ENCODE assay signal across 21 cellular contexts in genomic region chr19:40899964-40900363, GRCh38. TPM values are rescaled to one million over a fixed set of nuclear protein-coding genes. Genes with fewer than 3 reads are reported as not detected.
DNase-seq lines count a peak whose midpoint lies in the region; TF ChIP-seq lines count a peak whose summit lies in the region.
"Not testable (repeated sequence)": the region's sequence is repeated elsewhere in the genome, so short reads cannot be mapped to it uniquely, and the experiment has no call there.
"Had no signal": no experiment of that assay in that cellular context is flagged by ENCODE, and none has a peak within 500 bp of the region (broad histone marks: within the 10 kb centered on the region; RNA-seq: fewer than 3 reads in every experiment).

No MANE protein-coding gene starts in this region.

- not testable (repeated sequence) for TF ChIP-seq CTCF in HL-60 (IDR thresholded peaks at IDR 0.05; ENCODE audit: insufficient read depth, low read length)

- H3K9me3 Mint-ChIP-seq in T-helper 2 cell treated with Interferon-gamma antibody and Interleukin-4, amounts not matched to agents 5 μg/mL and 100 μg/mL, for 36 hours; activated CD4-positive, alpha-beta T cell treated with anti-CD3 and anti-CD28 coated beads, Interleukin-2, amount 10 ng/mL, durations not matched to agents 7 days and 5 days; activated naive CD4-positive, alpha-beta T cell treated with anti-CD3 and anti-CD28 coated beads for 36 hours; immature natural killer cell: not testable (repeated sequence)

- DNase-seq in HL-60 (ENCODE audit: low read depth in 1 of 2, low spot score in 1 of 2) (peak; percentile 83 to 95), NOMO-1 treated with DMSO at 0.1 percent for 48 hours (lab: John Stamatoyannopoulos, UW; ENCODE audit: unreplicated experiment) (peak; percentile 82), immature natural killer cell (peak; percentile 23 to 37 (median 26))
- DNase-seq in T-helper 2 cell treated with Interferon-gamma antibody and Interleukin-4, amounts not matched to agents 5 μg/mL and 100 μg/mL, for 36 hours (ENCODE audit: low spot score) = not testable (repeated sequence)
- peak; percentile 34 for DNase-seq in activated CD4-positive, alpha-beta T cell treated with anti-CD3 and anti-CD28 coated beads, Interleukin-2, amount 10 ng/mL, durations not matched to agents 7 days and 5 days
- peak; percentile 49 for DNase-seq in activated naive CD4-positive, alpha-beta T cell treated with anti-CD3 and anti-CD28 coated beads for 36 hours
- peak; percentile 33 for DNase-seq in stimulated activated CD4-positive, alpha-beta T cell treated with anti-CD3 and anti-CD28 coated beads, Interleukin-1b, Interleukin-23, amount 100 ng/mL, for 48 hours

- H3K4me3 ChIP-seq in HL-60 (replicated peaks; ENCODE audit: insufficient read depth, low read length) = not testable (repeated sequence)

- not testable (repeated sequence) for H3K27me3 ChIP-seq in HL-60 (ENCODE audit: insufficient read depth, poor library complexity, severe bottlenecking)

- CTCF ChIA-PET in activated CD4-positive, alpha-beta T cell treated with anti-CD3 and anti-CD28 coated beads, Interleukin-2, amount 10 ng/mL, durations not matched to agents 7 days and 5 days (lab: Charles Lee) = interaction anchor here (0.7 kb wide), 1 partner anchor 75 kb away, joined by 3 read pairs; no protein-coding TSS in a partner anchor
- CTCF ChIA-PET in activated naive CD4-positive, alpha-beta T cell treated with anti-CD3 and anti-CD28 coated beads for 36 hours (lab: Charles Lee) = not testable (repeated sequence)

- intact Hi-C loops in activated naive CD4-positive, alpha-beta T cell treated with anti-CD3 and anti-CD28 coated beads for 36 hours (cut with micrococcal nuclease) = not testable (repeated sequence)

- H3K27ac Mint-ChIP-seq in T-helper 2 cell treated with Interferon-gamma antibody and Interleukin-4, amounts not matched to agents 5 μg/mL and 100 μg/mL, for 36 hours = peak overlapping the region; percentile 47
- H3K27ac Mint-ChIP-seq in activated CD4-positive, alpha-beta T cell treated with anti-CD3 and anti-CD28 coated beads, Interleukin-2, amount 10 ng/mL, durations not matched to agents 7 days and 5 days = peak overlapping the region; percentile 63
- peak overlapping the region; percentile 62 for H3K27ac Mint-ChIP-seq in activated naive CD4-positive, alpha-beta T cell treated with anti-CD3 and anti-CD28 coated beads for 36 hours
- H3K27ac Mint-ChIP-seq in immature natural killer cell = peak overlapping the region in 2 of 6 donors; percentile 51 to 52

- H3K27ac ChIP-seq in HL-60 (replicated peaks) = peak overlapping the region; percentile 29

- POLR2A ChIA-PET in activated CD4-positive, alpha-beta T cell treated with anti-CD3 and anti-CD28 coated beads, Interleukin-2, amount 10 ng/mL, durations not matched to agents 7 days and 5 days (lab: Charles Lee) = interaction anchor here (0.7 kb wide), 1 partner anchor 95 kb away, joined by 3 read pairs; no protein-coding TSS in a partner anchor

- peaks cover 13% of the 10 kb centered on the region for H3K4me1 Mint-ChIP-seq in T-helper 2 cell treated with Interferon-gamma antibody and Interleukin-4, amounts not matched to agents 5 μg/mL and 100 μg/mL, for 36 hours (ENCODE audit: low read depth)
- peaks cover 18% of the 10 kb centered on the region for H3K4me1 Mint-ChIP-seq in activated CD4-positive, alpha-beta T cell treated with anti-CD3 and anti-CD28 coated beads, Interleukin-2, amount 10 ng/mL, durations not matched to agents 7 days and 5 days
- peaks cover 15% of the 10 kb centered on the region for H3K4me1 Mint-ChIP-seq in activated naive CD4-positive, alpha-beta T cell treated with anti-CD3 and anti-CD28 coated beads for 36 hours (ENCODE audit: low read depth)
- peaks cover 14 to 17% of the 10 kb centered on the region in 2 donors for H3K4me1 Mint-ChIP-seq in immature natural killer cell

- not testable (repeated sequence) for H3K36me3 Mint-ChIP-seq in T-helper 2 cell treated with Interferon-gamma antibody and Interleukin-4, amounts not matched to agents 5 μg/mL and 100 μg/mL, for 36 hours (ENCODE audit: low read depth); activated CD4-positive, alpha-beta T cell treated with anti-CD3 and anti-CD28 coated beads, Interleukin-2, amount 10 ng/mL, durations not matched to agents 7 days and 5 days (ENCODE audit: low read depth); activated naive CD4-positive, alpha-beta T cell treated with anti-CD3 and anti-CD28 coated beads for 36 hours (ENCODE audit: low read depth); immature natural killer cell

- H3K27me3 Mint-ChIP-seq in T-helper 2 cell treated with Interferon-gamma antibody and Interleukin-4, amounts not matched to agents 5 μg/mL and 100 μg/mL, for 36 hours (ENCODE audit: low read depth); activated CD4-positive, alpha-beta T cell treated with anti-CD3 and anti-CD28 coated beads, Interleukin-2, amount 10 ng/mL, durations not matched to agents 7 days and 5 days; activated naive CD4-positive, alpha-beta T cell treated with anti-CD3 and anti-CD28 coated beads for 36 hours (ENCODE audit: low read depth); immature natural killer cell (ENCODE audit: low read depth in 3 of 3): not testable (repeated sequence)

- peak overlapping the region; percentile 35 for H3K4me3 Mint-ChIP-seq in T-helper 2 cell treated with Interferon-gamma antibody and Interleukin-4, amounts not matched to agents 5 μg/mL and 100 μg/mL, for 36 hours
- not testable (repeated sequence) for H3K4me3 Mint-ChIP-seq in activated CD4-positive, alpha-beta T cell treated with anti-CD3 and anti-CD28 coated beads, Interleukin-2, amount 10 ng/mL, durations not matched to agents 7 days and 5 days; activated naive CD4-positive, alpha-beta T cell treated with anti-CD3 and anti-CD28 coated beads for 36 hours
- peak overlapping the region in 4 of 5 donors; percentile 19 to 76 (median 34) for H3K4me3 Mint-ChIP-seq in immature natural killer cell

RNA-seq across cellular contexts. Expression of gene CYP2A7, which starts 17.9 kb away (rescaled TPM):
- not detected for total RNA-seq in activated CD4-positive, alpha-beta T cell treated with anti-CD3 and anti-CD28 coated beads, Interleukin-2, amount 10 ng/mL, durations not matched to agents 7 days and 5 days
- not detected for total RNA-seq in activated naive CD4-positive, alpha-beta T cell treated with anti-CD3 and anti-CD28 coated beads for 36 hours
- not detected for polyA plus RNA-seq in immature natural killer cell
- total RNA-seq: body of pancreas, Calu3, endodermal cell, fibroblast of villous mesenchyme, H4, IMR-90, left ventricle myocardium inferior, myocyte, PC-9, posterior vena cava, right cardiac atrium, smooth muscle cell, thyroid gland had no signal
- polyA plus RNA-seq: IMR-90, right cardiac atrium, smooth muscle cell had no signal

RNA-seq across cellular contexts. Expression of gene CYP2A6, which starts 49.7 kb away (rescaled TPM):
- total RNA-seq in activated CD4-positive, alpha-beta T cell treated with anti-CD3 and anti-CD28 coated beads, Interleukin-2, amount 10 ng/mL, durations not matched to agents 7 days and 5 days = not detected
- not detected for total RNA-seq in activated naive CD4-positive, alpha-beta T cell treated with anti-CD3 and anti-CD28 coated beads for 36 hours
- under 1 TPM in 1 of 3 donors, not detected in 2; 0.48 TPM for polyA plus RNA-seq in immature natural killer cell
- total RNA-seq: body of pancreas, Calu3, endodermal cell, fibroblast of villous mesenchyme, H4, IMR-90, left ventricle myocardium inferior, myocyte, PC-9, posterior vena cava, right cardiac atrium, smooth muscle cell, thyroid gland had no signal
- polyA plus RNA-seq: esophagus, IMR-90, right cardiac atrium, smooth muscle cell had no signal
